Comparison of ENCODE assay signal across 11 cellular contexts in the genomic region with DNA sequence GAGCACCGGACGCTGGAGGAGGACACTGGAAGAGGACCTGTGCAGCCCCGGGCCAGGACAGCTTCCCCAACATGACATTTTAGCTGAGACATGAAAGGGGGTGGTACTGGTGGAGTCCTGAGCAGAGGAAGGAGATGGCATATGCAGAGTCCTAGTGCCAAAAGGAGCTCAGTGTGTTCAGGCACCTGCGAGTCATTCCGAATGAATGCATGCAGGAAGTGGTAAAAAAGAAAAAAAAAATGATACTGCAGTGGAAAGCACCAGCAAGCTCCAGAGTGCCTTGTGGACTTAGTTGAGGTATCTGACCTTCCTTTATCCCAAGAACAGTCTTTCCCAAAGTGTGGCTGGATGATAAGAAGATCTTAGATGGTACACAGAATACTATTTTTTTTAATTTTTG. TPM values are rescaled to one million over a fixed set of nuclear protein-coding genes. Genes with fewer than 3 reads are reported as not detected.
DNase-seq lines count a peak whose midpoint lies in the region; ATAC-seq, FAIRE-seq and TF ChIP-seq lines count a peak whose summit lies in the region.
"Had no signal": no experiment of that assay in that cellular context is flagged by ENCODE, and none has a peak within 500 bp of the region (broad histone marks: within the 10 kb centered on the region; RNA-seq: fewer than 3 reads in every experiment).

No MANE protein-coding gene starts in this region.

- no peak overlapping the region for H3K9ac ChIP-seq in endodermal cell (ENCODE audit: extremely low read depth, low read length, poor library complexity, severe bottlenecking)

- H3K27ac ChIP-seq in foreskin keratinocyte (no peak overlapping the region), endodermal cell (ENCODE audit: low read depth, low read length) (no peak overlapping the region)
- H3K27ac ChIP-seq: ovary, SJCRH30 had no signal

- intact Hi-C loops in Caco-2 (cut with micrococcal nuclease; ENCODE audit: unreplicated experiment), result no loop called here

- H3K36me3 ChIP-seq in Caco-2 (ENCODE audit: control insufficient read depth, insufficient read depth, low read length) (no peaks in the 10 kb centered on the region), endodermal cell (ENCODE audit: control insufficient read depth, insufficient read depth, low read length) (no peaks in the 10 kb centered on the region)
- H3K36me3 ChIP-seq: ovary, SJCRH30 had no signal

- H3K27me3 Mint-ChIP-seq in Caco-2 (ENCODE audit: insufficient read depth, unreplicated experiment) (no peaks in the 10 kb centered on the region), nephron progenitor cell (ENCODE audit: low read depth, poor library complexity) (peaks cover 17% of the 10 kb centered on the region), endodermal cell (ENCODE audit: insufficient read depth) (peaks cover 11% of the 10 kb centered on the region)

- H3K9me3 Mint-ChIP-seq in Caco-2 (ENCODE audit: unreplicated experiment), result no peaks in the 10 kb centered on the region
- no peaks in the 10 kb centered on the region for H3K9me3 Mint-ChIP-seq in nephron progenitor cell
- H3K9me3 Mint-ChIP-seq in endodermal cell, result no peaks in the 10 kb centered on the region

- no peak overlapping the region for H3K4me3 Mint-ChIP-seq in Caco-2 (ENCODE audit: unreplicated experiment)
- no peak overlapping the region for H3K4me3 Mint-ChIP-seq in nephron progenitor cell
- no peak overlapping the region for H3K4me3 Mint-ChIP-seq in endodermal cell

- peak; percentile 75 for FAIRE-seq in H54 (lab: Jason Lieb, UNC)
- FAIRE-seq: G401.6 had no signal

- CTCF ChIA-PET in Caco-2 (lab: Charles Lee), result interaction anchor here (0.6 kb wide), 1 partner anchor 422 kb away, joined by 3 read pairs; no protein-coding TSS in a partner anchor

- TF ChIP-seq CTCF in Caco-2 (IDR thresholded peaks at IDR 0.05; ENCODE audit: insufficient read depth in 1 of 2, low read depth in 1 of 2, low read length in 1 of 2, severe bottlenecking in 1 of 2, unreplicated experiment in 1 of 2) (no peak), foreskin keratinocyte (conservative IDR thresholded peaks at IDR 0.05) (no peak), nephron progenitor cell (IDR thresholded peaks at IDR 0.05) (no peak), endodermal cell (conservative IDR thresholded peaks at IDR 0.05) (no peak)

- POLR2A ChIA-PET in Caco-2 (lab: Charles Lee), result interaction anchor here (0.5 kb wide), 1 partner anchor 176 kb away, joined by 3 read pairs; no protein-coding TSS in a partner anchor

- H3K9me3 ChIP-seq in Caco-2 (no peaks in the 10 kb centered on the region), endodermal cell (ENCODE audit: control insufficient read depth, low read length) (no peaks in the 10 kb centered on the region)
- H3K9me3 ChIP-seq: ovary, SJCRH30 had no signal

- H3K36me3 Mint-ChIP-seq in Caco-2 (ENCODE audit: insufficient read depth, unreplicated experiment) (no peaks in the 10 kb centered on the region), nephron progenitor cell (ENCODE audit: low read depth) (no peaks in the 10 kb centered on the region), endodermal cell (ENCODE audit: low read depth) (no peaks in the 10 kb centered on the region)

- H3K27ac Mint-ChIP-seq in Caco-2 (ENCODE audit: unreplicated experiment) (no peak overlapping the region), nephron progenitor cell (no peak overlapping the region), endodermal cell (no peak overlapping the region)

- ATAC-seq in foreskin keratinocyte (peak; percentile 36), GM18519 (IDR thresholded peaks at IDR 0.05; ENCODE audit: low FRiP score, unreplicated experiment) (no peak)

- DNase-seq in Caco-2 (peak; percentile 23 to 37), H54 (ENCODE audit: insufficient read length, low spot score) (peak; percentile 42), SW 1271 (lab: John Stamatoyannopoulos, UW) (peak; percentile 31 to 43), foreskin keratinocyte (no peak), nephron progenitor cell (no peak), endodermal cell (no peak)
- no peak for DNase-seq in activated CD8-positive, alpha-beta memory T cell treated with anti-CD3 and anti-CD28 coated beads for 24 hours
- DNase-seq: ovary, SJCRH30 had no signal

- H3K4me1 ChIP-seq in Caco-2 (peaks cover 16% of the 10 kb centered on the region), foreskin keratinocyte (peaks cover 7% of the 10 kb centered on the region), endodermal cell (ENCODE audit: control insufficient read depth, insufficient read depth, low read length) (no peaks in the 10 kb centered on the region)
- H3K4me1 ChIP-seq: SJCRH30 had no signal

- TF ChIP-seq POLR2A in H54 (IDR thresholded peaks at IDR 0.05; ENCODE audit: low read depth, low read length), result no peak

- no TSS peak for BruUV-seq in Caco-2 (replicated peaks; lab: Mats Ljungman, UMichigan)

- H3K4me1 Mint-ChIP-seq in Caco-2 (ENCODE audit: low read depth, unreplicated experiment) (peaks cover 38% of the 10 kb centered on the region), nephron progenitor cell (peaks cover 11% of the 10 kb centered on the region), endodermal cell (peaks cover 2% of the 10 kb centered on the region)

- H3K4me3 ChIP-seq in Caco-2 (ENCODE audit: low read depth, low read length), result no peak overlapping the region
- no peak overlapping the region for H3K4me3 ChIP-seq in endodermal cell (ENCODE audit: low read length)
- H3K4me3 ChIP-seq: ovary, SJCRH30 had no signal

- H3K27me3 ChIP-seq in Caco-2 (replicated peaks; ENCODE audit: control insufficient read depth, insufficient read depth, low read length) (no peaks in the 10 kb centered on the region), foreskin keratinocyte (peaks cover 3% of the 10 kb centered on the region), endodermal cell (ENCODE audit: control insufficient read depth, insufficient read depth, low read length, poor library complexity, severe bottlenecking) (no peaks in the 10 kb centered on the region)
- H3K27me3 ChIP-seq: ovary, SJCRH30 had no signal

- WGBS in endodermal cell (ENCODE audit: insufficient coverage in 1 of 2, insufficient read length in 1 of 2), 2 experiments, result 71 to 91% methylated on average over 3 to 5 of the region's 5 CpGs

RNA-seq across cellular contexts. Expression of a gene that starts 6.6 kb away (rescaled TPM):
- total RNA-seq in Caco-2 (2022) (29.4 and 33.3 TPM in 2 replicates), foreskin keratinocyte (23.1 and 23.5 TPM in 2 replicates), endodermal cell (10 to 100 TPM; 33.8 to 37.8 TPM)
- polyA plus RNA-seq in foreskin keratinocyte, result 2.4 and 3.1 TPM in 2 replicates
- 20.2 TPM for polyA plus RNA-seq in endodermal cell (2013, experiment 1 of 2)
- 20.1 TPM for polyA plus RNA-seq in endodermal cell (2013, experiment 2 of 2)

Comparison
In these comparisons a context has a peak if more than half of its experiments do, and no peak if none do; other contexts are left out.
1. DNase-seq: peak in Caco-2 (2 of 2), H54 (single experiment) and SW 1271 (2 of 2); none in foreskin keratinocyte (0 of 2), nephron progenitor cell (single experiment), activated CD8-positive, alpha-beta memory T cell treated with anti-CD3 and anti-CD28 coated beads for 24 hours (single experiment) and endodermal cell (single experiment).